ENCODE assay signal across 1 cellular context in genomic region chr3:69420781-69421520, GRCh38.
TF ChIP-seq lines count a peak whose summit lies in the region.

No MANE protein-coding gene starts in this region.

TF ChIP-seq in H1, 55 proteins besides CTCF, POLR2A, EP300 and RAD21:
- no peak for TF ChIP-seq SIX5 (IDR thresholded peaks at IDR 0.05; ENCODE audit: low read depth, low read length)
- TF ChIP-seq CREB1 (IDR thresholded peaks at IDR 0.05): no peak
- TF ChIP-seq USF2 (IDR thresholded peaks at IDR 0.05; ENCODE audit: low read length): no peak
- TF ChIP-seq GTF2F1 (IDR thresholded peaks at IDR 0.05; ENCODE audit: borderline replicate concordance, low read depth, low read length): no peak
- no peak for TF ChIP-seq BCL11A (IDR thresholded peaks at IDR 0.05; ENCODE audit: low read depth in 2 of 2, low read length in 2 of 2)
- no peak for TF ChIP-seq MAX (IDR thresholded peaks at IDR 0.05)
- TF ChIP-seq EGR1 (IDR thresholded peaks at IDR 0.05; ENCODE audit: borderline replicate concordance, low read depth, low read length): no peak
- no peak for TF ChIP-seq BRCA1 (IDR thresholded peaks at IDR 0.05; ENCODE audit: low read depth, low read length)
- no peak for TF ChIP-seq JUN (IDR thresholded peaks at IDR 0.05; ENCODE audit: low read depth, low read length)
